ENCODE assay signal across 1 cellular context in the genomic region with DNA sequence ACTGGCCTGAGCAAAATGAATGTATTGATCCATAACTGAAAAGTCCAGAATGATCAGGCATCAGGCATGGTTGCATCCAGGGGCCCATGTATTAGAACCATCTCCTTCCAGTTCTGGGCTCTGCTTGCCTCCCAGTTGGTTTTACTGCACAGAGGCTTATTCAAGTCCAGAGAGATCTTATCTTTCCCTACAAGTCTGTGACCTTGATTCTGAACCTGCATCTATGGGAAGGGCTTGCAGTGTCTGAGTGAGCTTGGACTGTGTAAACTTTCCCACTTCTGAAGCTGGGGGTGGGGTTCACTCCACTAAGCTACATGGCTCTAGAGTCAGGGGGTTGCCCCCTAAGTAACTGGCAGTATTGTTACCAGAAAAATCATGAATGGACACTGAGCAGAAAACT.
TF ChIP-seq lines count a peak whose summit lies in the region.

No MANE protein-coding gene starts in this region.

TF ChIP-seq in HepG2, 621 proteins besides CTCF, POLR2A, EP300 and RAD21 (continued from another document and continues in another):
- TF ChIP-seq, protein P1, sequence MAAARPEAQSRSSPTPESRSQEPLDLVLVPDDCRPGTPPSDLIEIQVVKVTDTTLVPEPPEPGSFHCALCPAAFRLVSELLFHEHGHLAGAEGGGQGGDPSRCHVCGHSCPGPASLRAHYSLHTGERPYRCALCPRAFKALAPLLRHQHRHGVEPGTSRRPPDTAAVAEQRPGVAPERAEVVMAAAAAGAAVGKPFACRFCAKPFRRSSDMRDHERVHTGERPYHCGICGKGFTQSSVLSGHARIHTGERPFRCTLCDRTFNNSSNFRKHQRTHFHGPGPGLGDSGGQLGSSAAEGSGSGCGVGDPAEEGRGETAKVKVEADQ (CRISPR knock-in tag; IDR thresholded peaks at IDR 0.05; ENCODE audit: borderline replicate concordance), result no peak
- TF ChIP-seq ZNF549 (CRISPR knock-in tag; IDR thresholded peaks at IDR 0.05) (no peak), NFATC3 (CRISPR knock-in tag; IDR thresholded peaks at IDR 0.05) (no peak), PAX8 (CRISPR knock-in tag; IDR thresholded peaks at IDR 0.05; ENCODE audit: borderline replicate concordance) (no peak), MLLT10 (CRISPR knock-in tag; IDR thresholded peaks at IDR 0.05) (no peak), SYNCRIP (IDR thresholded peaks at IDR 0.05; ENCODE audit: insufficient read depth, low read depth, low read length) (no peak), ZFP1 (CRISPR knock-in tag; IDR thresholded peaks at IDR 0.05) (0 out of 2 replicates have a peak, but pooled peaks have one; percentile 64), MAZ (IDR thresholded peaks at IDR 0.05; ENCODE audit: borderline replicate concordance, low read depth, low read length) (no peak), MAZ (CRISPR knock-in tag; IDR thresholded peaks at IDR 0.05; ENCODE audit: low read depth) (no peak), SP4 (CRISPR knock-in tag; IDR thresholded peaks at IDR 0.05) (no peak), SNRNP70 (IDR thresholded peaks at IDR 0.05; ENCODE audit: low read depth, low read length) (no peak), ZNF33B (CRISPR knock-in tag; IDR thresholded peaks at IDR 0.05) (no peak), RARA (CRISPR knock-in tag; IDR thresholded peaks at IDR 0.05) (peak; percentile 91), CREB1 (IDR thresholded peaks at IDR 0.05) (no peak), CREB1 (CRISPR knock-in tag; IDR thresholded peaks at IDR 0.05) (0 out of 2 replicates have a peak, but pooled peaks have one; percentile 28), HOXD1 (CRISPR knock-in tag; IDR thresholded peaks at IDR 0.05) (no peak), MED8 (CRISPR knock-in tag; IDR thresholded peaks at IDR 0.05; ENCODE audit: insufficient replicate concordance) (no peak), HES4 (CRISPR knock-in tag; IDR thresholded peaks at IDR 0.05; ENCODE audit: borderline replicate concordance) (no peak), ZNF326 (CRISPR knock-in tag; IDR thresholded peaks at IDR 0.05; ENCODE audit: borderline replicate concordance) (no peak), EED (CRISPR knock-in tag; IDR thresholded peaks at IDR 0.05) (no peak), ZNF207 (IDR thresholded peaks at IDR 0.05; ENCODE audit: borderline replicate concordance) (no peak), ZBTB42 (CRISPR knock-in tag; IDR thresholded peaks at IDR 0.05) (no peak), ADNP (CRISPR knock-in tag; IDR thresholded peaks at IDR 0.05) (no peak), KDM2A (CRISPR knock-in tag; IDR thresholded peaks at IDR 0.05; ENCODE audit: borderline replicate concordance, low read depth) (no peak), ZNF644 (CRISPR knock-in tag; IDR thresholded peaks at IDR 0.05; ENCODE audit: low read depth) (peak; percentile 44; the same call in 1 of the 2 replicates), NFE2L1 (CRISPR knock-in tag; IDR thresholded peaks at IDR 0.05; ENCODE audit: borderline replicate concordance) (no peak), MIXL1 (CRISPR knock-in tag; IDR thresholded peaks at IDR 0.05) (no peak), KLF16 (CRISPR knock-in tag; IDR thresholded peaks at IDR 0.05) (no peak), ZNF10 (CRISPR knock-in tag; IDR thresholded peaks at IDR 0.05; ENCODE audit: borderline replicate concordance, low read depth) (no peak), ZNF746 (CRISPR knock-in tag; IDR thresholded peaks at IDR 0.05) (no peak), BCL6 (CRISPR knock-in tag; IDR thresholded peaks at IDR 0.05) (peak; percentile 90)
- TF ChIP-seq, protein P2, sequence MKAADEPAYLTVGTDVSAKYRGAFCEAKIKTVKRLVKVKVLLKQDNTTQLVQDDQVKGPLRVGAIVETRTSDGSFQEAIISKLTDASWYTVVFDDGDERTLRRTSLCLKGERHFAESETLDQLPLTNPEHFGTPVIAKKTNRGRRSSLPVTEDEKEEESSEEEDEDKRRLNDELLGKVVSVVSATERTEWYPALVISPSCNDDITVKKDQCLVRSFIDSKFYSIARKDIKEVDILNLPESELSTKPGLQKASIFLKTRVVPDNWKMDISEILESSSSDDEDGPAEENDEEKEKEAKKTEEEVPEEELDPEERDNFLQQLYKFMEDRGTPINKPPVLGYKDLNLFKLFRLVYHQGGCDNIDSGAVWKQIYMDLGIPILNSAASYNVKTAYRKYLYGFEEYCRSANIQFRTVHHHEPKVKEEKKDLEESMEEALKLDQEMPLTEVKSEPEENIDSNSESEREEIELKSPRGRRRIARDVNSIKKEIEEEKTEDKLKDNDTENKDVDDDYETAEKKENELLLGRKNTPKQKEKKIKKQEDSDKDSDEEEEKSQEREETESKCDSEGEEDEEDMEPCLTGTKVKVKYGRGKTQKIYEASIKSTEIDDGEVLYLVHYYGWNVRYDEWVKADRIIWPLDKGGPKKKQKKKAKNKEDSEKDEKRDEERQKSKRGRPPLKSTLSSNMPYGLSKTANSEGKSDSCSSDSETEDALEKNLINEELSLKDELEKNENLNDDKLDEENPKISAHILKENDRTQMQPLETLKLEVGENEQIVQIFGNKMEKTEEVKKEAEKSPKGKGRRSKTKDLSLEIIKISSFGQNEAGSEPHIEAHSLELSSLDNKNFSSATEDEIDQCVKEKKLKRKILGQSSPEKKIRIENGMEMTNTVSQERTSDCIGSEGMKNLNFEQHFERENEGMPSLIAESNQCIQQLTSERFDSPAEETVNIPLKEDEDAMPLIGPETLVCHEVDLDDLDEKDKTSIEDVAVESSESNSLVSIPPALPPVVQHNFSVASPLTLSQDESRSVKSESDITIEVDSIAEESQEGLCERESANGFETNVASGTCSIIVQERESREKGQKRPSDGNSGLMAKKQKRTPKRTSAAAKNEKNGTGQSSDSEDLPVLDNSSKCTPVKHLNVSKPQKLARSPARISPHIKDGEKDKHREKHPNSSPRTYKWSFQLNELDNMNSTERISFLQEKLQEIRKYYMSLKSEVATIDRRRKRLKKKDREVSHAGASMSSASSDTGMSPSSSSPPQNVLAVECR (CRISPR knock-in tag; IDR thresholded peaks at IDR 0.05; ENCODE audit: borderline replicate concordance), result no peak
- TF ChIP-seq, protein P3, sequence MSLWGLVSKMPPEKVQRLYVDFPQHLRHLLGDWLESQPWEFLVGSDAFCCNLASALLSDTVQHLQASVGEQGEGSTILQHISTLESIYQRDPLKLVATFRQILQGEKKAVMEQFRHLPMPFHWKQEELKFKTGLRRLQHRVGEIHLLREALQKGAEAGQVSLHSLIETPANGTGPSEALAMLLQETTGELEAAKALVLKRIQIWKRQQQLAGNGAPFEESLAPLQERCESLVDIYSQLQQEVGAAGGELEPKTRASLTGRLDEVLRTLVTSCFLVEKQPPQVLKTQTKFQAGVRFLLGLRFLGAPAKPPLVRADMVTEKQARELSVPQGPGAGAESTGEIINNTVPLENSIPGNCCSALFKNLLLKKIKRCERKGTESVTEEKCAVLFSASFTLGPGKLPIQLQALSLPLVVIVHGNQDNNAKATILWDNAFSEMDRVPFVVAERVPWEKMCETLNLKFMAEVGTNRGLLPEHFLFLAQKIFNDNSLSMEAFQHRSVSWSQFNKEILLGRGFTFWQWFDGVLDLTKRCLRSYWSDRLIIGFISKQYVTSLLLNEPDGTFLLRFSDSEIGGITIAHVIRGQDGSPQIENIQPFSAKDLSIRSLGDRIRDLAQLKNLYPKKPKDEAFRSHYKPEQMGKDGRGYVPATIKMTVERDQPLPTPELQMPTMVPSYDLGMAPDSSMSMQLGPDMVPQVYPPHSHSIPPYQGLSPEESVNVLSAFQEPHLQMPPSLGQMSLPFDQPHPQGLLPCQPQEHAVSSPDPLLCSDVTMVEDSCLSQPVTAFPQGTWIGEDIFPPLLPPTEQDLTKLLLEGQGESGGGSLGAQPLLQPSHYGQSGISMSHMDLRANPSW (CRISPR knock-in tag; IDR thresholded peaks at IDR 0.05; ENCODE audit: borderline replicate concordance), result no peak
- TF ChIP-seq, protein P4, sequence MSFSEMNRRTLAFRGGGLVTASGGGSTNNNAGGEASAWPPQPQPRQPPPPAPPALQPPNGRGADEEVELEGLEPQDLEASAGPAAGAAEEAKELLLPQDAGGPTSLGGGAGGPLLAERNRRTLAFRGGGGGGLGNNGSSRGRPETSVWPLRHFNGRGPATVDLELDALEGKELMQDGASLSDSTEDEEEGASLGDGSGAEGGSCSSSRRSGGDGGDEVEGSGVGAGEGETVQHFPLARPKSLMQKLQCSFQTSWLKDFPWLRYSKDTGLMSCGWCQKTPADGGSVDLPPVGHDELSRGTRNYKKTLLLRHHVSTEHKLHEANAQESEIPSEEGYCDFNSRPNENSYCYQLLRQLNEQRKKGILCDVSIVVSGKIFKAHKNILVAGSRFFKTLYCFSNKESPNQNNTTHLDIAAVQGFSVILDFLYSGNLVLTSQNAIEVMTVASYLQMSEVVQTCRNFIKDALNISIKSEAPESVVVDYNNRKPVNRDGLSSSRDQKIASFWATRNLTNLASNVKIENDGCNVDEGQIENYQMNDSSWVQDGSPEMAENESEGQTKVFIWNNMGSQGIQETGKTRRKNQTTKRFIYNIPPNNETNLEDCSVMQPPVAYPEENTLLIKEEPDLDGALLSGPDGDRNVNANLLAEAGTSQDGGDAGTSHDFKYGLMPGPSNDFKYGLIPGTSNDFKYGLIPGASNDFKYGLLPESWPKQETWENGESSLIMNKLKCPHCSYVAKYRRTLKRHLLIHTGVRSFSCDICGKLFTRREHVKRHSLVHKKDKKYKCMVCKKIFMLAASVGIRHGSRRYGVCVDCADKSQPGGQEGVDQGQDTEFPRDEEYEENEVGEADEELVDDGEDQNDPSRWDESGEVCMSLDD (CRISPR knock-in tag; IDR thresholded peaks at IDR 0.05; ENCODE audit: borderline replicate concordance), result no peak
- TF ChIP-seq, protein P5, sequence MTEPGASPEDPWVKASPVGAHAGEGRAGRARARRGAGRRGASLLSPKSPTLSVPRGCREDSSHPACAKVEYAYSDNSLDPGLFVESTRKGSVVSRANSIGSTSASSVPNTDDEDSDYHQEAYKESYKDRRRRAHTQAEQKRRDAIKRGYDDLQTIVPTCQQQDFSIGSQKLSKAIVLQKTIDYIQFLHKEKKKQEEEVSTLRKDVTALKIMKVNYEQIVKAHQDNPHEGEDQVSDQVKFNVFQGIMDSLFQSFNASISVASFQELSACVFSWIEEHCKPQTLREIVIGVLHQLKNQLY (CRISPR knock-in tag; IDR thresholded peaks at IDR 0.05), result no peak
- TF ChIP-seq, protein P6, sequence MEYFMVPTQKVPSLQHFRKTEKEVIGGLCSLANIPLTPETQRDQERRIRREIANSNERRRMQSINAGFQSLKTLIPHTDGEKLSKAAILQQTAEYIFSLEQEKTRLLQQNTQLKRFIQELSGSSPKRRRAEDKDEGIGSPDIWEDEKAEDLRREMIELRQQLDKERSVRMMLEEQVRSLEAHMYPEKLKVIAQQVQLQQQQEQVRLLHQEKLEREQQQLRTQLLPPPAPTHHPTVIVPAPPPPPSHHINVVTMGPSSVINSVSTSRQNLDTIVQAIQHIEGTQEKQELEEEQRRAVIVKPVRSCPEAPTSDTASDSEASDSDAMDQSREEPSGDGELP (IDR thresholded peaks at IDR 0.05; ENCODE audit: borderline replicate concordance, low read depth), result no peak
- TF ChIP-seq, protein P7, sequence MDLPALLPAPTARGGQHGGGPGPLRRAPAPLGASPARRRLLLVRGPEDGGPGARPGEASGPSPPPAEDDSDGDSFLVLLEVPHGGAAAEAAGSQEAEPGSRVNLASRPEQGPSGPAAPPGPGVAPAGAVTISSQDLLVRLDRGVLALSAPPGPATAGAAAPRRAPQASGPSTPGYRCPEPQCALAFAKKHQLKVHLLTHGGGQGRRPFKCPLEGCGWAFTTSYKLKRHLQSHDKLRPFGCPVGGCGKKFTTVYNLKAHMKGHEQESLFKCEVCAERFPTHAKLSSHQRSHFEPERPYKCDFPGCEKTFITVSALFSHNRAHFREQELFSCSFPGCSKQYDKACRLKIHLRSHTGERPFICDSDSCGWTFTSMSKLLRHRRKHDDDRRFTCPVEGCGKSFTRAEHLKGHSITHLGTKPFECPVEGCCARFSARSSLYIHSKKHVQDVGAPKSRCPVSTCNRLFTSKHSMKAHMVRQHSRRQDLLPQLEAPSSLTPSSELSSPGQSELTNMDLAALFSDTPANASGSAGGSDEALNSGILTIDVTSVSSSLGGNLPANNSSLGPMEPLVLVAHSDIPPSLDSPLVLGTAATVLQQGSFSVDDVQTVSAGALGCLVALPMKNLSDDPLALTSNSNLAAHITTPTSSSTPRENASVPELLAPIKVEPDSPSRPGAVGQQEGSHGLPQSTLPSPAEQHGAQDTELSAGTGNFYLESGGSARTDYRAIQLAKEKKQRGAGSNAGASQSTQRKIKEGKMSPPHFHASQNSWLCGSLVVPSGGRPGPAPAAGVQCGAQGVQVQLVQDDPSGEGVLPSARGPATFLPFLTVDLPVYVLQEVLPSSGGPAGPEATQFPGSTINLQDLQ (CRISPR knock-in tag; IDR thresholded peaks at IDR 0.05), result no peak
- TF ChIP-seq, protein P8, sequence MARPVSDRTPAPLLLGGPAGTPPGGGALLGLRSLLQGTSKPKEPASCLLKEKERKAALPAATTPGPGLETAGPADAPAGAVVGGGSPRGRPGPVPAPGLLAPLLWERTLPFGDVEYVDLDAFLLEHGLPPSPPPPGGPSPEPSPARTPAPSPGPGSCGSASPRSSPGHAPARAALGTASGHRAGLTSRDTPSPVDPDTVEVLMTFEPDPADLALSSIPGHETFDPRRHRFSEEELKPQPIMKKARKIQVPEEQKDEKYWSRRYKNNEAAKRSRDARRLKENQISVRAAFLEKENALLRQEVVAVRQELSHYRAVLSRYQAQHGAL (CRISPR knock-in tag; IDR thresholded peaks at IDR 0.05; ENCODE audit: not compliant biosample characterization), result no peak
- TF ChIP-seq, protein P9, sequence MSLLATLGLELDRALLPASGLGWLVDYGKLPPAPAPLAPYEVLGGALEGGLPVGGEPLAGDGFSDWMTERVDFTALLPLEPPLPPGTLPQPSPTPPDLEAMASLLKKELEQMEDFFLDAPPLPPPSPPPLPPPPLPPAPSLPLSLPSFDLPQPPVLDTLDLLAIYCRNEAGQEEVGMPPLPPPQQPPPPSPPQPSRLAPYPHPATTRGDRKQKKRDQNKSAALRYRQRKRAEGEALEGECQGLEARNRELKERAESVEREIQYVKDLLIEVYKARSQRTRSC (CRISPR knock-in tag; IDR thresholded peaks at IDR 0.05; ENCODE audit: low read depth), result no peak
